Comparison of ENCODE assay signal across 1 cellular context in genomic region chr18:79384151-79384807, GRCh38.
TF ChIP-seq lines count a peak whose summit lies in the region.

No MANE protein-coding gene starts in this region.

TF ChIP-seq in H1, 55 proteins besides CTCF, POLR2A, EP300 and RAD21:
- TF ChIP-seq KDM1A (IDR thresholded peaks at IDR 0.05; ENCODE audit: borderline replicate concordance, low read length) (no peak), RXRA (IDR thresholded peaks at IDR 0.05; ENCODE audit: insufficient read depth, low read depth, low read length) (no peak), E2F6 (IDR thresholded peaks at IDR 0.05) (no peak), EGR1 (IDR thresholded peaks at IDR 0.05; ENCODE audit: borderline replicate concordance, low read depth, low read length) (no peak), RFX5 (IDR thresholded peaks at IDR 0.05; ENCODE audit: borderline replicate concordance, low read depth, low read length) (no peak), PHF8 (conservative IDR thresholded peaks at IDR 0.05; ENCODE audit: low read depth, low read length) (no peak), NANOG (IDR thresholded peaks at IDR 0.05; ENCODE audit: insufficient read depth, low read depth, low read length, poor library complexity, severe bottlenecking) (no peak)
- TF ChIP-seq, protein P1, sequence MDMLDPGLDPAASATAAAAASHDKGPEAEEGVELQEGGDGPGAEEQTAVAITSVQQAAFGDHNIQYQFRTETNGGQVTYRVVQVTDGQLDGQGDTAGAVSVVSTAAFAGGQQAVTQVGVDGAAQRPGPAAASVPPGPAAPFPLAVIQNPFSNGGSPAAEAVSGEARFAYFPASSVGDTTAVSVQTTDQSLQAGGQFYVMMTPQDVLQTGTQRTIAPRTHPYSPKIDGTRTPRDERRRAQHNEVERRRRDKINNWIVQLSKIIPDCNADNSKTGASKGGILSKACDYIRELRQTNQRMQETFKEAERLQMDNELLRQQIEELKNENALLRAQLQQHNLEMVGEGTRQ (IDR thresholded peaks at IDR 0.05; ENCODE audit: low read length): no peak
